21 cellular contexts compared by ENCODE assay signal in the genomic region with DNA sequence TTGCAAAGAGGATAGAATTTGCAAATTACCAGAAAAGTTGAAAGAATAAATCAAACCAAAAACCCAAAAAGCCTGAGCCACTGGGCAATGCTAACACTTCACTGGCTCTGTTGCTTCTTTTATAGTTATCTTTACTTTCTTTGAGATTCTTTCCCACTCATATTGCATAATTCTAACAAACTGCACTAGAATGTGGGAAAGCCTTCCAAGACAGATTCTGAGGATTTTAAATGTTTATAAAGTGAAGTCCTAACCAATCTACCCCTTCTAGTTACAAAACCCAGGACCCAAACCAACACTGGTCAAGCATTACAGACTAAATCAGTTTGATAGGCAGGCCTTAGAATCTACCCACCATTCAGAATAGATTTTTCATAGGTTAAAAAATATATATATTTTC.
DNase-seq lines count a peak whose midpoint lies in the region; ATAC-seq, FAIRE-seq and TF ChIP-seq lines count a peak whose summit lies in the region.
"Had no signal": no experiment of that assay in that cellular context is flagged by ENCODE, and none has a peak within 500 bp of the region (broad histone marks: within the 10 kb centered on the region; RNA-seq: fewer than 3 reads in every experiment).

No MANE protein-coding gene starts in this region.

- H3K36me3 Mint-ChIP-seq in HFFc6 (ENCODE audit: low read depth) = peaks cover 5% of the 10 kb centered on the region; the same call in 1 of the 2 replicates
- H3K36me3 Mint-ChIP-seq: activated naive CD4-positive, alpha-beta T cell treated with anti-CD3 and anti-CD28 coated beads, Interleukin-2, amount 50 U/mL, for 72 hours; CD4-positive, CD25-positive, alpha-beta regulatory T cell; natural killer cell treated with Interleukin-12 subunit alpha and Interleukin-12 subunit beta and Interleukin-15 and Interleukin-18, amount 100 ng/mL, for 72 hours had no signal

- H3K9me3 ChIP-seq in mammary epithelial cell (replicated peaks; ENCODE audit: insufficient read depth, low read length) = no peaks in the 10 kb centered on the region
- H3K9me3 ChIP-seq in keratinocyte (ENCODE audit: control insufficient read depth, low read depth, low read length) = no peaks in the 10 kb centered on the region
- no peaks in the 10 kb centered on the region for H3K9me3 ChIP-seq in gastroesophageal sphincter
- H3K9me3 ChIP-seq: suprapubic skin had no signal

- no peaks in the 10 kb centered on the region for H3K9me1 ChIP-seq in keratinocyte (ENCODE audit: control insufficient read depth, extremely low read depth, insufficient read depth, low read length)

- H3K9me3 Mint-ChIP-seq in HFFc6 = no peaks in the 10 kb centered on the region
- H3K9me3 Mint-ChIP-seq: activated naive CD4-positive, alpha-beta T cell treated with anti-CD3 and anti-CD28 coated beads, Interleukin-2, amount 50 U/mL, for 72 hours; CD4-positive, CD25-positive, alpha-beta regulatory T cell; natural killer cell treated with Interleukin-12 subunit alpha and Interleukin-12 subunit beta and Interleukin-15 and Interleukin-18, amount 100 ng/mL, for 72 hours; T-helper 1 cell treated with Interleukin-12 subunit alpha and Interleukin-12 subunit beta and Interleukin-4 antibody, amounts not matched to agents 30 μg/mL and 1 μg/mL, for 36 hours had no signal

- TF ChIP-seq POLR2A in gastroesophageal sphincter (IDR thresholded peaks at IDR 0.05) = no peak

- no peaks in the 10 kb centered on the region; the same call in 1 of the 2 replicates for H3K27me3 Mint-ChIP-seq in HFFc6 (ENCODE audit: insufficient read depth)
- H3K27me3 Mint-ChIP-seq: CD4-positive, CD25-positive, alpha-beta regulatory T cell; natural killer cell treated with Interleukin-12 subunit alpha and Interleukin-12 subunit beta and Interleukin-15 and Interleukin-18, amount 100 ng/mL, for 72 hours had no signal

- H3K79me2 ChIP-seq in ACC112 (ENCODE audit: control insufficient read depth, insufficient read depth, low read length, unreplicated experiment) (peaks cover 85% of the 10 kb centered on the region), mammary epithelial cell (ENCODE audit: insufficient read depth, low read length) (peaks cover 93% of the 10 kb centered on the region), keratinocyte (ENCODE audit: control insufficient read depth, insufficient read depth, low read length) (peaks cover 90% of the 10 kb centered on the region)

- H3K9ac ChIP-seq in mammary epithelial cell (ENCODE audit: insufficient read depth, low read length) (no peak overlapping the region), keratinocyte (ENCODE audit: control insufficient read depth, extremely low read depth, insufficient read depth, low read length) (no peak overlapping the region)

- FAIRE-seq in keratinocyte (lab: Jason Lieb, UNC) = no peak
- FAIRE-seq: urothelium cell line had no signal

- H3K36me3 ChIP-seq in ACC112 (ENCODE audit: insufficient read depth, low read length) = no peaks in the 10 kb centered on the region
- H3K36me3 ChIP-seq in mammary epithelial cell (ENCODE audit: insufficient read depth, low read length) = no peaks in the 10 kb centered on the region
- no peaks in the 10 kb centered on the region for H3K36me3 ChIP-seq in keratinocyte (ENCODE audit: control insufficient read depth in 2 of 2, extremely low read depth in 1 of 2, insufficient read depth in 2 of 2, low read length in 2 of 2)
- H3K36me3 ChIP-seq in gastroesophageal sphincter = no peaks in the 10 kb centered on the region
- H3K36me3 ChIP-seq: suprapubic skin had no signal

- CTCF ChIA-PET in mammary epithelial cell (lab: Charles Lee; ENCODE audit: low non-redundant PET) = no interaction called here

- TF ChIP-seq CTCF in HFFc6 (IDR thresholded peaks at IDR 0.05) = no peak
- TF ChIP-seq CTCF in mammary epithelial cell (conservative IDR thresholded peaks at IDR 0.05 in 1 of 2, IDR thresholded peaks at IDR 0.05 in 1 of 2; ENCODE audit: extremely low read depth in 1 of 2, insufficient read depth in 1 of 2, low read depth in 1 of 2, low read length in 2 of 2) = no peak
- TF ChIP-seq CTCF in keratinocyte (optimal IDR thresholded peaks at IDR 0.05 in 1 of 3, IDR thresholded peaks at IDR 0.05 in 1 of 3, conservative IDR thresholded peaks at IDR 0.05 in 1 of 3; ENCODE audit: extremely low read depth in 1 of 3, insufficient read depth in 2 of 3, low read length in 3 of 3) = no peak
- no peak for TF ChIP-seq CTCF in gastroesophageal sphincter (IDR thresholded peaks at IDR 0.05)

- H4K20me1 ChIP-seq in mammary epithelial cell (ENCODE audit: insufficient read depth, low read length) = peaks cover 6% of the 10 kb centered on the region
- peaks cover 19% of the 10 kb centered on the region for H4K20me1 ChIP-seq in keratinocyte (ENCODE audit: control insufficient read depth, extremely low read depth, insufficient read depth, low read length)

- H3K4me1 Mint-ChIP-seq in HFFc6 (ENCODE audit: low read depth) = peaks cover 93% of the 10 kb centered on the region

- ATAC-seq in gastroesophageal sphincter = no peak
- ATAC-seq in HG02852 (IDR thresholded peaks at IDR 0.05; ENCODE audit: unreplicated experiment) = no peak
- ATAC-seq in HG02763 (IDR thresholded peaks at IDR 0.05; ENCODE audit: unreplicated experiment) = no peak
- ATAC-seq: activated naive CD4-positive, alpha-beta T cell treated with anti-CD3 and anti-CD28 coated beads, Interleukin-2, amount 50 U/mL, for 72 hours; natural killer cell treated with Interleukin-12 subunit alpha and Interleukin-12 subunit beta and Interleukin-15 and Interleukin-18, amount 100 ng/mL, for 72 hours had no signal

- H3K4me3 ChIP-seq in ACC112 (ENCODE audit: low read depth, low read length) (no peak overlapping the region), mammary epithelial cell (replicated peaks in 1 of 3; ENCODE audit: insufficient read depth in 1 of 3, low read depth in 2 of 3, low read length in 3 of 3) (no peak overlapping the region), keratinocyte (ENCODE audit: control insufficient read depth in 2 of 3, extremely low read depth in 1 of 3, insufficient read depth in 2 of 3, low read depth in 1 of 3, low read length in 3 of 3) (no peak overlapping the region), gastroesophageal sphincter (no peak overlapping the region)
- H3K4me3 ChIP-seq: suprapubic skin had no signal

- H3K4me1 ChIP-seq in ACC112 (ENCODE audit: control insufficient read depth, insufficient read depth, low read length, unreplicated experiment) (peaks cover 61% of the 10 kb centered on the region), mammary epithelial cell (ENCODE audit: insufficient read depth, low read length) (peaks cover 43% of the 10 kb centered on the region), keratinocyte (ENCODE audit: control insufficient read depth, extremely low read depth, insufficient read depth, low read length) (peaks cover 32% of the 10 kb centered on the region), gastroesophageal sphincter (peaks cover 47 to 100% (median 49%) of the 10 kb centered on the region in 3 donors)

- dilution Hi-C loops in mammary epithelial cell (cut with HindIII; ENCODE audit: low sequenced_read_pairs) = no loop called here
- dilution Hi-C loops in keratinocyte (cut with MboI; ENCODE audit: extremely low pct_ligation_motif_present, low sequenced_read_pairs) = no loop called here

- no TSS peak for BruUV-seq in mammary epithelial cell (replicated peaks; lab: Mats Ljungman, UMichigan)

- no peak for TF ChIP-seq EP300 in gastroesophageal sphincter (IDR thresholded peaks at IDR 0.05)

- H3K27ac ChIP-seq in ACC112 (ENCODE audit: low read depth, low read length) (peak overlapping the region; percentile 27), mammary epithelial cell (ENCODE audit: insufficient read depth, low read depth, low read length) (no peak overlapping the region), keratinocyte (ENCODE audit: control insufficient read depth, insufficient read depth, low read length) (no peak overlapping the region), gastroesophageal sphincter (peak overlapping the region in 1 of 4 donors; percentile 18)
- H3K27ac ChIP-seq: suprapubic skin had no signal

- peak overlapping the region; percentile 70 for H3K4me2 ChIP-seq in mammary epithelial cell (ENCODE audit: insufficient read depth, low read depth, low read length)
- H3K4me2 ChIP-seq in keratinocyte (ENCODE audit: control insufficient read depth, extremely low read depth, insufficient read depth, low read depth, low read length) = peak overlapping the region; percentile 72

- H3K27me3 ChIP-seq in ACC112 (ENCODE audit: insufficient read depth, low read length) (no peaks in the 10 kb centered on the region), mammary epithelial cell (ENCODE audit: insufficient read depth, low read length) (no peaks in the 10 kb centered on the region), keratinocyte (ENCODE audit: control insufficient read depth, extremely low read depth, insufficient read depth, low read length) (no peaks in the 10 kb centered on the region), gastroesophageal sphincter (no peaks in the 10 kb centered on the region)
- H3K27me3 ChIP-seq: suprapubic skin had no signal

- peak overlapping the region; percentile 18 for H3K27ac Mint-ChIP-seq in HFFc6
- H3K27ac Mint-ChIP-seq: activated naive CD4-positive, alpha-beta T cell treated with anti-CD3 and anti-CD28 coated beads, Interleukin-2, amount 50 U/mL, for 72 hours; CD4-positive, CD25-positive, alpha-beta regulatory T cell; T-helper 1 cell treated with Interleukin-12 subunit alpha and Interleukin-12 subunit beta and Interleukin-4 antibody, amounts not matched to agents 30 μg/mL and 1 μg/mL, for 36 hours had no signal

- H2AFZ ChIP-seq in ACC112 (ENCODE audit: low read length, unreplicated experiment) = no peak overlapping the region
- H2AFZ ChIP-seq in mammary epithelial cell (ENCODE audit: low read depth, low read length) = no peak overlapping the region
- H2AFZ ChIP-seq in keratinocyte (ENCODE audit: control insufficient read depth, low read length) = no peak overlapping the region

- H3K4me3 Mint-ChIP-seq in HFFc6 = no peak overlapping the region
- H3K4me3 Mint-ChIP-seq: CD4-positive, CD25-positive, alpha-beta regulatory T cell; natural killer cell treated with Interleukin-12 subunit alpha and Interleukin-12 subunit beta and Interleukin-15 and Interleukin-18, amount 100 ng/mL, for 72 hours; T-helper 1 cell treated with Interleukin-12 subunit alpha and Interleukin-12 subunit beta and Interleukin-4 antibody, amounts not matched to agents 30 μg/mL and 1 μg/mL, for 36 hours had no signal

- DNase-seq in HFFc6 = no peak
- DNase-seq in mammary epithelial cell = no peak
- DNase-seq in keratinocyte (ENCODE audit: low read depth, low spot score) = no peak
- no peak for DNase-seq in ACHN
- DNase-seq: activated CD4-positive, alpha-beta T cell treated with anti-CD3 and anti-CD28 coated beads for 48 hours; CD4-positive, CD25-positive, alpha-beta regulatory T cell; effector CD4-positive, alpha-beta T cell; midbrain; NCI-H1694; NCI-H526 treated with DMSO at 0.1 percent for 48 hours; posterior cingulate gyrus; SIG-M5 had no signal

- in situ Hi-C loops in mammary epithelial cell (cut with MboI; ENCODE audit: low sequenced_read_pairs in 2 of 2) = no loop called here
- in situ Hi-C loops in ACHN (cut with HindIII; ENCODE audit: low pct_ligation_motif_present, low pct_unique_long_range_greater_than_20kb, low sequenced_read_pairs) = no loop called here

- intact Hi-C loops in mammary epithelial cell (cut with micrococcal nuclease) = no loop called here
